Comparison of ENCODE assay signal across 1 cellular context in the genomic region with DNA sequence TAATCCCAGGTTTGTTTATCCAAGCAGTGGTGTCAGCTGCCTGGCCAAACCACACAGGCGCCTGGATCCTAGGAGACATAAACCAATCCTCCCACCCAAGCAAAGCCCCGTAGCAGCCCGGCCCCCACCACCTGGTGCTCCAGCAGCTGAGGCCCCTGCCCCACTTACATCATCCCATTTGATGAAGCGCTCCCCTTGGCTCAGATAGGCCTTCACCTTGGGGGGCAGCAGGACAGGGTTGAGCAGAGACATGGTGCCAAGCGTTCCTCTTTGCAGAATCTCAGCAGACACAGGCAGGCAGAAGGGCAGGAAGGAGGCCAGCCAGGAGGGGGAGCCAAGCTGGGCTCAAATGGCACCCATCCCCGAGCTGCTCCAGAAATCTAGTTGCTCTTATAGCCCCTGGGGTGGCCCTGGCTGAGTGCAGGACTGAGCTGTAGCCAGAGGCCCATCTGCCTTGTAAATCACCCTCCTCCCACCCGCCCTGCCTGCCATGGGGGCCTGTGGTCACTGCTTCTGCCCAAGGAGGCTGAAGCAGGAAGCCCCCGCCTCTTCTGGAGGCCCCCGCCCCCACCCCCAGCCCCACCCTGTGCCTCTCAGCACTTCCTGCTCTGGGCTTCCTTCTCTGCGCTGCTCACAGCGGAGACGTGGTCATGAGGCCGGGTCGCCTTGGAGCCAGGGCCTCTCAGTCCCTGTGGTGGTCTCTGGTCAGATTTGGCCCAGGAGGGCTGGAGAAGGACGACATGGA.
A peak's percentile ranks its signal among the peaks of the same experiment; 100 is the strongest.
TF ChIP-seq lines count a peak whose summit lies in the region.

A gene with protein sequence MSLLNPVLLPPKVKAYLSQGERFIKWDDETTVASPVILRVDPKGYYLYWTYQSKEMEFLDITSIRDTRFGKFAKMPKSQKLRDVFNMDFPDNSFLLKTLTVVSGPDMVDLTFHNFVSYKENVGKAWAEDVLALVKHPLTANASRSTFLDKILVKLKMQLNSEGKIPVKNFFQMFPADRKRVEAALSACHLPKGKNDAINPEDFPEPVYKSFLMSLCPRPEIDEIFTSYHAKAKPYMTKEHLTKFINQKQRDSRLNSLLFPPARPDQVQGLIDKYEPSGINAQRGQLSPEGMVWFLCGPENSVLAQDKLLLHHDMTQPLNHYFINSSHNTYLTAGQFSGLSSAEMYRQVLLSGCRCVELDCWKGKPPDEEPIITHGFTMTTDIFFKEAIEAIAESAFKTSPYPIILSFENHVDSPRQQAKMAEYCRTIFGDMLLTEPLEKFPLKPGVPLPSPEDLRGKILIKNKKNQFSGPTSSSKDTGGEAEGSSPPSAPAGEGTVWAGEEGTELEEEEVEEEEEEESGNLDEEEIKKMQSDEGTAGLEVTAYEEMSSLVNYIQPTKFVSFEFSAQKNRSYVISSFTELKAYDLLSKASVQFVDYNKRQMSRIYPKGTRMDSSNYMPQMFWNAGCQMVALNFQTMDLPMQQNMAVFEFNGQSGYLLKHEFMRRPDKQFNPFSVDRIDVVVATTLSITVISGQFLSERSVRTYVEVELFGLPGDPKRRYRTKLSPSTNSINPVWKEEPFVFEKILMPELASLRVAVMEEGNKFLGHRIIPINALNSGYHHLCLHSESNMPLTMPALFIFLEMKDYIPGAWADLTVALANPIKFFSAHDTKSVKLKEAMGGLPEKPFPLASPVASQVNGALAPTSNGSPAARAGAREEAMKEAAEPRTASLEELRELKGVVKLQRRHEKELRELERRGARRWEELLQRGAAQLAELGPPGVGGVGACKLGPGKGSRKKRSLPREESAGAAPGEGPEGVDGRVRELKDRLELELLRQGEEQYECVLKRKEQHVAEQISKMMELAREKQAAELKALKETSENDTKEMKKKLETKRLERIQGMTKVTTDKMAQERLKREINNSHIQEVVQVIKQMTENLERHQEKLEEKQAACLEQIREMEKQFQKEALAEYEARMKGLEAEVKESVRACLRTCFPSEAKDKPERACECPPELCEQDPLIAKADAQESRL (minus strand): TSS at position 515 of the 745 bp plus-strand sequence. CDS start 263 bp downstream, at position 252.

TF ChIP-seq in K562, 482 proteins besides CTCF, POLR2A, EP300 and RAD21 (continued from another document and continues in another):
- TF ChIP-seq, protein P1, sequence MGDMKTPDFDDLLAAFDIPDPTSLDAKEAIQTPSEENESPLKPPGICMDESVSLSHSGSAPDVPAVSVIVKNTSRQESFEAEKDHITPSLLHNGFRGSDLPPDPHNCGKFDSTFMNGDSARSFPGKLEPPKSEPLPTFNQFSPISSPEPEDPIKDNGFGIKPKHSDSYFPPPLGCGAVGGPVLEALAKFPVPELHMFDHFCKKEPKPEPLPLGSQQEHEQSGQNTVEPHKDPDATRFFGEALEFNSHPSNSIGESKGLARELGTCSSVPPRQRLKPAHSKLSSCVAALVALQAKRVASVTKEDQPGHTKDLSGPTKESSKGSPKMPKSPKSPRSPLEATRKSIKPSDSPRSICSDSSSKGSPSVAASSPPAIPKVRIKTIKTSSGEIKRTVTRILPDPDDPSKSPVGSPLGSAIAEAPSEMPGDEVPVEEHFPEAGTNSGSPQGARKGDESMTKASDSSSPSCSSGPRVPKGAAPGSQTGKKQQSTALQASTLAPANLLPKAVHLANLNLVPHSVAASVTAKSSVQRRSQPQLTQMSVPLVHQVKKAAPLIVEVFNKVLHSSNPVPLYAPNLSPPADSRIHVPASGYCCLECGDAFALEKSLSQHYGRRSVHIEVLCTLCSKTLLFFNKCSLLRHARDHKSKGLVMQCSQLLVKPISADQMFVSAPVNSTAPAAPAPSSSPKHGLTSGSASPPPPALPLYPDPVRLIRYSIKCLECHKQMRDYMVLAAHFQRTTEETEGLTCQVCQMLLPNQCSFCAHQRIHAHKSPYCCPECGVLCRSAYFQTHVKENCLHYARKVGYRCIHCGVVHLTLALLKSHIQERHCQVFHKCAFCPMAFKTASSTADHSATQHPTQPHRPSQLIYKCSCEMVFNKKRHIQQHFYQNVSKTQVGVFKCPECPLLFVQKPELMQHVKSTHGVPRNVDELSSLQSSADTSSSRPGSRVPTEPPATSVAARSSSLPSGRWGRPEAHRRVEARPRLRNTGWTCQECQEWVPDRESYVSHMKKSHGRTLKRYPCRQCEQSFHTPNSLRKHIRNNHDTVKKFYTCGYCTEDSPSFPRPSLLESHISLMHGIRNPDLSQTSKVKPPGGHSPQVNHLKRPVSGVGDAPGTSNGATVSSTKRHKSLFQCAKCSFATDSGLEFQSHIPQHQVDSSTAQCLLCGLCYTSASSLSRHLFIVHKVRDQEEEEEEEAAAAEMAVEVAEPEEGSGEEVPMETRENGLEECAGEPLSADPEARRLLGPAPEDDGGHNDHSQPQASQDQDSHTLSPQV (IDR thresholded peaks at IDR 0.05), result 0 out of 2 replicates have a peak, but pooled peaks have one; percentile 27
- TF ChIP-seq, protein P2, sequence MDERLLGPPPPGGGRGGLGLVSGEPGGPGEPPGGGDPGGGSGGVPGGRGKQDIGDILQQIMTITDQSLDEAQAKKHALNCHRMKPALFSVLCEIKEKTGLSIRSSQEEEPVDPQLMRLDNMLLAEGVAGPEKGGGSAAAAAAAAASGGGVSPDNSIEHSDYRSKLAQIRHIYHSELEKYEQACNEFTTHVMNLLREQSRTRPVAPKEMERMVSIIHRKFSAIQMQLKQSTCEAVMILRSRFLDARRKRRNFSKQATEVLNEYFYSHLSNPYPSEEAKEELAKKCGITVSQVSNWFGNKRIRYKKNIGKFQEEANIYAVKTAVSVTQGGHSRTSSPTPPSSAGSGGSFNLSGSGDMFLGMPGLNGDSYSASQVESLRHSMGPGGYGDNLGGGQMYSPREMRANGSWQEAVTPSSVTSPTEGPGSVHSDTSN (CRISPR knock-in tag; IDR thresholded peaks at IDR 0.05; ENCODE audit: low read depth), result no peak
- TF ChIP-seq, protein P2 (tag; conservative IDR thresholded peaks at IDR 0.05; ENCODE audit: low read depth), result no peak
- TF ChIP-seq, protein P3, sequence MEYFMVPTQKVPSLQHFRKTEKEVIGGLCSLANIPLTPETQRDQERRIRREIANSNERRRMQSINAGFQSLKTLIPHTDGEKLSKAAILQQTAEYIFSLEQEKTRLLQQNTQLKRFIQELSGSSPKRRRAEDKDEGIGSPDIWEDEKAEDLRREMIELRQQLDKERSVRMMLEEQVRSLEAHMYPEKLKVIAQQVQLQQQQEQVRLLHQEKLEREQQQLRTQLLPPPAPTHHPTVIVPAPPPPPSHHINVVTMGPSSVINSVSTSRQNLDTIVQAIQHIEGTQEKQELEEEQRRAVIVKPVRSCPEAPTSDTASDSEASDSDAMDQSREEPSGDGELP (CRISPR knock-in tag; IDR thresholded peaks at IDR 0.05; ENCODE audit: borderline replicate concordance), result no peak
- TF ChIP-seq, protein P4, sequence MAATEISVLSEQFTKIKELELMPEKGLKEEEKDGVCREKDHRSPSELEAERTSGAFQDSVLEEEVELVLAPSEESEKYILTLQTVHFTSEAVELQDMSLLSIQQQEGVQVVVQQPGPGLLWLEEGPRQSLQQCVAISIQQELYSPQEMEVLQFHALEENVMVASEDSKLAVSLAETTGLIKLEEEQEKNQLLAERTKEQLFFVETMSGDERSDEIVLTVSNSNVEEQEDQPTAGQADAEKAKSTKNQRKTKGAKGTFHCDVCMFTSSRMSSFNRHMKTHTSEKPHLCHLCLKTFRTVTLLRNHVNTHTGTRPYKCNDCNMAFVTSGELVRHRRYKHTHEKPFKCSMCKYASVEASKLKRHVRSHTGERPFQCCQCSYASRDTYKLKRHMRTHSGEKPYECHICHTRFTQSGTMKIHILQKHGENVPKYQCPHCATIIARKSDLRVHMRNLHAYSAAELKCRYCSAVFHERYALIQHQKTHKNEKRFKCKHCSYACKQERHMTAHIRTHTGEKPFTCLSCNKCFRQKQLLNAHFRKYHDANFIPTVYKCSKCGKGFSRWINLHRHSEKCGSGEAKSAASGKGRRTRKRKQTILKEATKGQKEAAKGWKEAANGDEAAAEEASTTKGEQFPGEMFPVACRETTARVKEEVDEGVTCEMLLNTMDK (IDR thresholded peaks at IDR 0.05; ENCODE audit: borderline replicate concordance, insufficient read depth, low read depth, low read length, poor library complexity, severe bottlenecking), result peak; percentile 58
- TF ChIP-seq SMARCE1 (IDR thresholded peaks at IDR 0.05) (no peak), RCOR1 (IDR thresholded peaks at IDR 0.05; ENCODE audit: borderline replicate concordance in 1 of 2, low read depth in 2 of 2, low read length in 2 of 2) (no peak), NFE2 (IDR thresholded peaks at IDR 0.05; ENCODE audit: low read depth) (no peak), GABPA (tag; conservative IDR thresholded peaks at IDR 0.05; ENCODE audit: low read depth) (peak; percentile 73), CBFA2T3 (IDR thresholded peaks at IDR 0.05) (no peak), ZNF263 (CRISPR knock-in tag; IDR thresholded peaks at IDR 0.05; ENCODE audit: borderline replicate concordance) (no peak), ZNF431 (CRISPR knock-in tag; IDR thresholded peaks at IDR 0.05) (no peak), POLR2G (IDR thresholded peaks at IDR 0.05; ENCODE audit: low read depth, low read length) (peak; percentile 56), TOE1 (IDR thresholded peaks at IDR 0.05; ENCODE audit: borderline replicate concordance) (no peak), TOE1 (CRISPR knock-in tag; IDR thresholded peaks at IDR 0.05; ENCODE audit: borderline replicate concordance, low read depth) (no peak), KDM5B (IDR thresholded peaks at IDR 0.05; ENCODE audit: insufficient replicate concordance, low read depth, low read length) (peak; percentile 43), CREBBP (IDR thresholded peaks at IDR 0.05; ENCODE audit: low read depth, low read length) (no peak), DDX20 (tag; IDR thresholded peaks at IDR 0.05; ENCODE audit: low read depth) (no peak), CCAR2 (IDR thresholded peaks at IDR 0.05; ENCODE audit: low read depth, low read length) (no peak), ZBTB7A (IDR thresholded peaks at IDR 0.05; ENCODE audit: borderline replicate concordance, control insufficient read depth, low read depth, low read length) (peak; percentile 37; the same call in 1 of the 2 replicates)
- TF ChIP-seq, protein P5, sequence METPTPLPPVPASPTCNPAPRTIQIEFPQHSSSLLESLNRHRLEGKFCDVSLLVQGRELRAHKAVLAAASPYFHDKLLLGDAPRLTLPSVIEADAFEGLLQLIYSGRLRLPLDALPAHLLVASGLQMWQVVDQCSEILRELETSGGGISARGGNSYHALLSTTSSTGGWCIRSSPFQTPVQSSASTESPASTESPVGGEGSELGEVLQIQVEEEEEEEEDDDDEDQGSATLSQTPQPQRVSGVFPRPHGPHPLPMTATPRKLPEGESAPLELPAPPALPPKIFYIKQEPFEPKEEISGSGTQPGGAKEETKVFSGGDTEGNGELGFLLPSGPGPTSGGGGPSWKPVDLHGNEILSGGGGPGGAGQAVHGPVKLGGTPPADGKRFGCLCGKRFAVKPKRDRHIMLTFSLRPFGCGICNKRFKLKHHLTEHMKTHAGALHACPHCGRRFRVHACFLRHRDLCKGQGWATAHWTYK (CRISPR knock-in tag; IDR thresholded peaks at IDR 0.05), result no peak
- TF ChIP-seq, protein P6, sequence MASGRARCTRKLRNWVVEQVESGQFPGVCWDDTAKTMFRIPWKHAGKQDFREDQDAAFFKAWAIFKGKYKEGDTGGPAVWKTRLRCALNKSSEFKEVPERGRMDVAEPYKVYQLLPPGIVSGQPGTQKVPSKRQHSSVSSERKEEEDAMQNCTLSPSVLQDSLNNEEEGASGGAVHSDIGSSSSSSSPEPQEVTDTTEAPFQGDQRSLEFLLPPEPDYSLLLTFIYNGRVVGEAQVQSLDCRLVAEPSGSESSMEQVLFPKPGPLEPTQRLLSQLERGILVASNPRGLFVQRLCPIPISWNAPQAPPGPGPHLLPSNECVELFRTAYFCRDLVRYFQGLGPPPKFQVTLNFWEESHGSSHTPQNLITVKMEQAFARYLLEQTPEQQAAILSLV (tag; IDR thresholded peaks at IDR 0.05), result no peak
- TF ChIP-seq, protein P7, sequence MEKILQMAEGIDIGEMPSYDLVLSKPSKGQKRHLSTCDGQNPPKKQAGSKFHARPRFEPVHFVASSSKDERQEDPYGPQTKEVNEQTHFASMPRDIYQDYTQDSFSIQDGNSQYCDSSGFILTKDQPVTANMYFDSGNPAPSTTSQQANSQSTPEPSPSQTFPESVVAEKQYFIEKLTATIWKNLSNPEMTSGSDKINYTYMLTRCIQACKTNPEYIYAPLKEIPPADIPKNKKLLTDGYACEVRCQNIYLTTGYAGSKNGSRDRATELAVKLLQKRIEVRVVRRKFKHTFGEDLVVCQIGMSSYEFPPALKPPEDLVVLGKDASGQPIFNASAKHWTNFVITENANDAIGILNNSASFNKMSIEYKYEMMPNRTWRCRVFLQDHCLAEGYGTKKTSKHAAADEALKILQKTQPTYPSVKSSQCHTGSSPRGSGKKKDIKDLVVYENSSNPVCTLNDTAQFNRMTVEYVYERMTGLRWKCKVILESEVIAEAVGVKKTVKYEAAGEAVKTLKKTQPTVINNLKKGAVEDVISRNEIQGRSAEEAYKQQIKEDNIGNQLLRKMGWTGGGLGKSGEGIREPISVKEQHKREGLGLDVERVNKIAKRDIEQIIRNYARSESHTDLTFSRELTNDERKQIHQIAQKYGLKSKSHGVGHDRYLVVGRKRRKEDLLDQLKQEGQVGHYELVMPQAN (IDR thresholded peaks at IDR 0.05; ENCODE audit: borderline replicate concordance), result no peak
- TF ChIP-seq, protein P8, sequence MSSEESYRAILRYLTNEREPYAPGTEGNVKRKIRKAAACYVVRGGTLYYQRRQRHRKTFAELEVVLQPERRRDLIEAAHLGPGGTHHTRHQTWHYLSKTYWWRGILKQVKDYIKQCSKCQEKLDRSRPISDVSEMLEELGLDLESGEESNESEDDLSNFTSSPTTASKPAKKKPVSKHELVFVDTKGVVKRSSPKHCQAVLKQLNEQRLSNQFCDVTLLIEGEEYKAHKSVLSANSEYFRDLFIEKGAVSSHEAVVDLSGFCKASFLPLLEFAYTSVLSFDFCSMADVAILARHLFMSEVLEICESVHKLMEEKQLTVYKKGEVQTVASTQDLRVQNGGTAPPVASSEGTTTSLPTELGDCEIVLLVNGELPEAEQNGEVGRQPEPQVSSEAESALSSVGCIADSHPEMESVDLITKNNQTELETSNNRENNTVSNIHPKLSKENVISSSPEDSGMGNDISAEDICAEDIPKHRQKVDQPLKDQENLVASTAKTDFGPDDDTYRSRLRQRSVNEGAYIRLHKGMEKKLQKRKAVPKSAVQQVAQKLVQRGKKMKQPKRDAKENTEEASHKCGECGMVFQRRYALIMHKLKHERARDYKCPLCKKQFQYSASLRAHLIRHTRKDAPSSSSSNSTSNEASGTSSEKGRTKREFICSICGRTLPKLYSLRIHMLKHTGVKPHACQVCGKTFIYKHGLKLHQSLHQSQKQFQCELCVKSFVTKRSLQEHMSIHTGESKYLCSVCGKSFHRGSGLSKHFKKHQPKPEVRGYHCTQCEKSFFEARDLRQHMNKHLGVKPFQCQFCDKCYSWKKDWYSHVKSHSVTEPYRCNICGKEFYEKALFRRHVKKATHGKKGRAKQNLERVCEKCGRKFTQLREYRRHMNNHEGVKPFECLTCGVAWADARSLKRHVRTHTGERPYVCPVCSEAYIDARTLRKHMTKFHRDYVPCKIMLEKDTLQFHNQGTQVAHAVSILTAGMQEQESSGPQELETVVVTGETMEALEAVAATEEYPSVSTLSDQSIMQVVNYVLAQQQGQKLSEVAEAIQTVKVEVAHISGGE (CRISPR knock-in tag; IDR thresholded peaks at IDR 0.05), result peak in 1 of 3 experiments; percentile 55; a peak in 2 of 6 replicates
- TF ChIP-seq, protein P9, sequence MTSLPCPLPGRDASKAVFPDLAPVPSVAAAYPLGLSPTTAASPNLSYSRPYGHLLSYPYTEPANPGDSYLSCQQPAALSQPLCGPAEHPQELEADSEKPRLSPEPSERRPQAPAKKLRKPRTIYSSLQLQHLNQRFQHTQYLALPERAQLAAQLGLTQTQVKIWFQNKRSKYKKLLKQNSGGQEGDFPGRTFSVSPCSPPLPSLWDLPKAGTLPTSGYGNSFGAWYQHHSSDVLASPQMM (CRISPR knock-in tag; IDR thresholded peaks at IDR 0.05), result no peak
